Comparison of ENCODE assay signal across 23 cellular contexts in the genomic region with DNA sequence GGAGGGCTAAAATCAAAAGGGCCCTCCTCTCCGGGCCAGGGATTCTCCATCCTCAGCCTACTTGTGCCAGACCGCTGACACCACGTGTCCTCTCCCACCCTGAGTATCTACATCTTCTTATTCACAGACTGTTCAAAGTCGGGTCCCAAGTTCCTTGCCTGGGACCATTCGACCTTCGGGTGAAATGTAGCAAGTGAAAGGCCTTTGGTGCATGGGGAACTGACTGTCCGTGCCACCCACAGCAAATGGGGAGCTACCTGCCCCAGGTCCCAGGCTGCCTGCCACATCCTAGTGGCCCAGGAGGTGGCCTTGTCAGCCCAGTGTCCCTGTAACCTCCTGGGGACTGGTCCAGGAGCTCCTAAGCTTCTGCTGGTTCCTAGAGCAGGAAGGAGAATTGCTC.
"Had no signal": no experiment of that assay in that cellular context is flagged by ENCODE, and none has a peak within 500 bp of the region (broad histone marks: within the 10 kb centered on the region; RNA-seq: fewer than 3 reads in every experiment).

No MANE protein-coding gene starts in this region.

- H3K27ac Mint-ChIP-seq: dendritic cell treated with granulocyte-macrophage colony-stimulating factor and Interleukin-4, amounts not matched to agents 40 ng/mL and 50 ng/mL, for 4 days; naive B cell; nephron progenitor cell; stimulated activated effector memory CD8-positive, alpha-beta T cell treated with anti-CD3 and anti-CD28 coated beads, Interleukin-12 subunit alpha, Interleukin-12 subunit beta, amount 100 ng/mL, for 72 hours had no signal

- H3K4me3 ChIP-seq: esophagus squamous epithelium, gastroesophageal sphincter, lung, smooth muscle cell, suprapubic skin, thyroid gland, upper lobe of left lung, vagina had no signal

- H3K4me1 Mint-ChIP-seq: immature natural killer cell; naive B cell; stimulated activated effector memory CD8-positive, alpha-beta T cell treated with anti-CD3 and anti-CD28 coated beads, Interleukin-12 subunit alpha, Interleukin-12 subunit beta, amount 100 ng/mL, for 72 hours had no signal

- H3K27me3 ChIP-seq: thyroid gland, upper lobe of left lung, vagina had no signal

- H3K4me1 ChIP-seq: esophagus squamous epithelium, gastroesophageal sphincter, suprapubic skin, thyroid gland, upper lobe of left lung, vagina had no signal

- H3K4me3 Mint-ChIP-seq: dendritic cell treated with granulocyte-macrophage colony-stimulating factor and Interleukin-4, amounts not matched to agents 40 ng/mL and 50 ng/mL, for 4 days; effector memory CD8-positive, alpha-beta T cell; immature natural killer cell; naive B cell; nephron progenitor cell; stimulated activated effector memory CD8-positive, alpha-beta T cell treated with anti-CD3 and anti-CD28 coated beads, Interleukin-12 subunit alpha, Interleukin-12 subunit beta, amount 100 ng/mL, for 72 hours had no signal

- ATAC-seq: effector memory CD8-positive, alpha-beta T cell; gastroesophageal sphincter; left colon; left ventricle myocardium superior; right cardiac atrium; stimulated activated effector memory CD8-positive, alpha-beta T cell treated with anti-CD3 and anti-CD28 coated beads, Interleukin-12 subunit alpha, Interleukin-12 subunit beta, amount 100 ng/mL, for 72 hours; stimulated activated naive CD8-positive, alpha-beta T cell treated with anti-CD3 and anti-CD28 coated beads, Interleukin-15, Interleukin-2, amounts not matched to agents 100 U/mL and 50 U/mL, for 24 hours had no signal

- H3K36me3 ChIP-seq: esophagus squamous epithelium, gastroesophageal sphincter, suprapubic skin, thyroid gland, upper lobe of left lung, vagina had no signal

- H3K9me3 ChIP-seq: esophagus squamous epithelium, gastroesophageal sphincter, suprapubic skin, thyroid gland, upper lobe of left lung, vagina had no signal

- H3K9me3 Mint-ChIP-seq: dendritic cell treated with granulocyte-macrophage colony-stimulating factor and Interleukin-4, amounts not matched to agents 40 ng/mL and 50 ng/mL, for 4 days; effector memory CD8-positive, alpha-beta T cell; naive B cell; nephron progenitor cell; stimulated activated effector memory CD8-positive, alpha-beta T cell treated with anti-CD3 and anti-CD28 coated beads, Interleukin-12 subunit alpha, Interleukin-12 subunit beta, amount 100 ng/mL, for 72 hours had no signal

- H3K27ac ChIP-seq: esophagus squamous epithelium, gastroesophageal sphincter, suprapubic skin, thyroid gland, upper lobe of left lung, vagina had no signal

- DNase-seq: effector memory CD8-positive, alpha-beta T cell; esophagus squamous epithelium; foreskin fibroblast; glutamatergic neuron; immature natural killer cell; left colon; left ventricle myocardium superior; mesenchymal stem cell; naive B cell; nephron progenitor cell; right cardiac atrium; stimulated activated CD4-positive, alpha-beta T cell treated with anti-CD3 and anti-CD28 coated beads, Interleukin-4, amount 100 ng/mL, for 1 hour; stimulated activated CD8-positive, alpha-beta memory T cell treated with anti-CD3 and anti-CD28 coated beads, Interleukin-4, amount 100 ng/mL, for 48 hours; stimulated activated naive CD8-positive, alpha-beta T cell treated with anti-CD3 and anti-CD28 coated beads, Interleukin-15, Interleukin-2, amounts not matched to agents 100 U/mL and 50 U/mL, for 24 hours; thyroid gland had no signal

- H3K36me3 Mint-ChIP-seq: immature natural killer cell; naive B cell; stimulated activated effector memory CD8-positive, alpha-beta T cell treated with anti-CD3 and anti-CD28 coated beads, Interleukin-12 subunit alpha, Interleukin-12 subunit beta, amount 100 ng/mL, for 72 hours had no signal
